8 cellular contexts compared by ENCODE assay signal in the genomic region with DNA sequence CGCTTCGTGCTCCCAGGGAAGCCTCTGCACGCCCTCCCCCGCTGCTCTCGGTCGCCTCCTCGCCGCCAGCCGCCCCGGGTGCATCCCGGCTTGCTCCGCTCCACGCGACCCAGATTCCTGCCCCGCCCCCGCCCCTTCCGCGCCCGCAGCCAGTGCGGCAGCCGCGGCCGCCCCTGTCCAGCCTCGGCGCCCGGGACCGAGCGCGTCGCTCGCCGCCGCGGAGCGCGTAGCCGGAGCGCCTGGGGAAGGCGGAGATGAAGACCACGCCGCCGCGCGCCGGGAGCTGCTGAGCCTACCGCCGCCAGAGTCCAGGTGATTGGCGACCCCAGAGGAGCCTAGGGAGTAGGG. TPM values are rescaled to one million over a fixed set of nuclear protein-coding genes. Genes with fewer than 3 reads are reported as not detected.
DNase-seq lines count a peak whose midpoint lies in the region; ATAC-seq and TF ChIP-seq lines count a peak whose summit lies in the region.

A gene (plus strand): TSS at position 50 of the 348 bp plus-strand sequence. CDS start 27,043 bp downstream, outside the sequence.

- peak; percentile 88 for ATAC-seq in Right ventricle myocardium inferior
- peak; percentile 54 for ATAC-seq in HG02870 (IDR thresholded peaks at IDR 0.05; ENCODE audit: unreplicated experiment)

- DNase-seq in Right ventricle myocardium inferior (ENCODE audit: missing footprints) (peak; percentile 68), cardiac septum (ENCODE audit: low spot score) (no peak), RPMI8226 (peak; percentile 22), skeletal muscle cell (ENCODE audit: low read depth) (no peak), cortex of kidney (lab: John Stamatoyannopoulos, UW) (no peak)

- H3K4me3 ChIP-seq in iPS-18c (ENCODE audit: insufficient read depth, low read depth, low read length) (peak within 1 kb of the TSS; percentile 67), skeletal muscle cell (ENCODE audit: low read depth, low read length) (peak within 1 kb of the TSS; percentile 72)

- no peaks in the 10 kb centered on the region for H3K9me3 ChIP-seq in iPS-18c (ENCODE audit: control insufficient read depth, insufficient read depth, low read length)

- no peaks in the 10 kb centered on the region for H3K36me3 Mint-ChIP-seq in brain

- TF ChIP-seq CTCF in brain (conservative IDR thresholded peaks at IDR 0.05), result peak in 1 of 2 experiments; percentile 36

- H3K27me3 Mint-ChIP-seq in brain, result peaks cover 82% of the 10 kb centered on the region

- H3K4me3 Mint-ChIP-seq in brain, result peak within 1 kb of the TSS; percentile 90 to 95 (median 93)

- intact Hi-C loops in Right ventricle myocardium inferior (cut with DNase I), result no loop called here
- intact Hi-C loops in cardiac septum (cut with DNase I), result no loop called here

- H3K4me1 Mint-ChIP-seq in brain, result peaks cover 39% of the 10 kb centered on the region

- H3K27ac Mint-ChIP-seq in brain, result peak within 1 kb of the TSS; percentile 56 to 84 (median 79)

- peaks cover 0 to 12% (median 7%) of the 10 kb centered on the region in 5 experiments for H3K9me3 Mint-ChIP-seq in brain

RNA-seq across cellular contexts. Expression of the gene that starts here (rescaled TPM):
- total RNA-seq in Right ventricle myocardium inferior (0.41 TPM), cardiac septum (0.89 TPM)
- 5.8 TPM for polyA plus RNA-seq in brain (ENCODE audit: insufficient read depth, low read depth, low replicate concordance)

Comparison
In these comparisons a context has a peak if more than half of its experiments do, and no peak if none do; other contexts are left out.
1. Peak in DNase-seq and ATAC-seq in Right ventricle myocardium inferior; RNA of the gene not detected or under 1 TPM.